Comparison of ENCODE assay signal across 11 cellular contexts in the genomic region with DNA sequence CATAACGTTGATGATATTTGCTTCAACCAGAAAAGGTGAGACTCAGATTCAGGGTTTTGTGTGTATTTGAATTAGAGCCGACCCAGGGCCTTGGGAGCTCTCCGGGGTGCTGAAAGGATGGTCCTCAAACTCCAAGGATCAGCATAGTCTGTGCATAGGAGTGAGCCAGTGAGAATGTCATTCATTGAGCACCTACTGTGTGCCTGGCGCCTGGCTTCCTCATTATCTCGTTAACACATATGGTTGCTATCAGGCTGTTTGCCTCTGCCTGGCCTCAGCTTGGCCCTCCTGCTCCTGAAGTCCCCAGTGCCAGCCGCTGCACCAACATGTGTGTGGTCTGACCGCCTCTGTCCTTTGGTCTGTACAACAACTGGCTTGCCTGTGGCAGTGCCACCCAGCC. TPM values are rescaled to one million over a fixed set of nuclear protein-coding genes. Genes with fewer than 3 reads are reported as not detected.
DNase-seq lines count a peak whose midpoint lies in the region; ATAC-seq and TF ChIP-seq lines count a peak whose summit lies in the region.
"Had no signal": no experiment of that assay in that cellular context is flagged by ENCODE, and none has a peak within 500 bp of the region (broad histone marks: within the 10 kb centered on the region; RNA-seq: fewer than 3 reads in every experiment).

No MANE protein-coding gene starts in this region.

- no peak for TF ChIP-seq CTCF in cardiac muscle cell (IDR thresholded peaks at IDR 0.05; ENCODE audit: low read depth, low read length)
- TF ChIP-seq CTCF in foreskin keratinocyte (conservative IDR thresholded peaks at IDR 0.05) = no peak
- no peak for TF ChIP-seq CTCF in prostate gland (IDR thresholded peaks at IDR 0.05)
- no peak for TF ChIP-seq CTCF in vagina (IDR thresholded peaks at IDR 0.05)

- TF ChIP-seq POLR2A in prostate gland (IDR thresholded peaks at IDR 0.05) = no peak
- no peak for TF ChIP-seq POLR2A in vagina (IDR thresholded peaks at IDR 0.05)

- H3K27me3 ChIP-seq in cardiac muscle cell (peaks cover 10% of the 10 kb centered on the region), foreskin keratinocyte (peaks cover 27% of the 10 kb centered on the region), prostate gland (replicated peaks; ENCODE audit: insufficient read depth) (no peaks in the 10 kb centered on the region), vagina (no peaks in the 10 kb centered on the region)
- H3K27me3 ChIP-seq: BLaER1 treated with 17β-estradiol and CSF1 and Interleukin-3, amounts not matched to agents 10 nM and 100 nM had no signal

- peak; percentile 32 to 80 for DNase-seq in cardiac muscle cell (ENCODE audit: low read depth in 1 of 2, low spot score in 1 of 2)
- no peak for DNase-seq in Right ventricle myocardium inferior (ENCODE audit: missing footprints)
- DNase-seq in SW480 (ENCODE audit: low spot score) = peak; percentile 20
- DNase-seq in foreskin keratinocyte = no peak
- no peak for DNase-seq in cerebellum (ENCODE audit: low spot score)
- DNase-seq in prostate gland (ENCODE audit: low spot score) = no peak
- DNase-seq in vagina (ENCODE audit: extremely low spot score in 2 of 2) = no peak
- no peak for DNase-seq in mesenteric fat pad (ENCODE audit: low spot score)
- DNase-seq: cerebellar nuclear complex, WERI-Rb-1 had no signal

- H3K36me3 ChIP-seq in cardiac muscle cell = no peaks in the 10 kb centered on the region
- H3K36me3 ChIP-seq in prostate gland = no peaks in the 10 kb centered on the region
- H3K36me3 ChIP-seq in vagina = no peaks in the 10 kb centered on the region
- H3K36me3 ChIP-seq: BLaER1 treated with 17β-estradiol and CSF1 and Interleukin-3, amounts not matched to agents 10 nM and 100 nM; WERI-Rb-1 had no signal

- H3K4me3 ChIP-seq in cardiac muscle cell = no peak overlapping the region
- no peak overlapping the region for H3K4me3 ChIP-seq in prostate gland
- H3K4me3 ChIP-seq in vagina = no peak overlapping the region
- H3K4me3 ChIP-seq: BLaER1 treated with 17β-estradiol and CSF1 and Interleukin-3, amounts not matched to agents 10 nM and 100 nM had no signal

- intact Hi-C loops in Right ventricle myocardium inferior (cut with DNase I) = no loop called here
- intact Hi-C loops in prostate gland (cut with DNase I) = no loop called here
- intact Hi-C loops in vagina (cut with DNase I) = no loop called here

- ATAC-seq in Right ventricle myocardium inferior (no peak), foreskin keratinocyte (peak; percentile 17)

- H3K9me3 ChIP-seq in cardiac muscle cell (ENCODE audit: low read depth) = no peaks in the 10 kb centered on the region
- no peaks in the 10 kb centered on the region for H3K9me3 ChIP-seq in prostate gland
- H3K9me3 ChIP-seq in vagina = no peaks in the 10 kb centered on the region

- H3K4me1 ChIP-seq in cardiac muscle cell (ENCODE audit: low read depth) (no peaks in the 10 kb centered on the region), foreskin keratinocyte (no peaks in the 10 kb centered on the region), prostate gland (replicated peaks) (no peaks in the 10 kb centered on the region), vagina (no peaks in the 10 kb centered on the region)

- 42% methylated on average over 7 of the region's 7 CpGs for WGBS in prostate gland

- H3K27ac ChIP-seq in cardiac muscle cell = no peak overlapping the region
- H3K27ac ChIP-seq in foreskin keratinocyte = no peak overlapping the region
- no peak overlapping the region for H3K27ac ChIP-seq in prostate gland
- H3K27ac ChIP-seq in vagina = no peak overlapping the region
- H3K27ac ChIP-seq: BLaER1 treated with 17β-estradiol and CSF1 and Interleukin-3, amounts not matched to agents 10 nM and 100 nM; WERI-Rb-1 had no signal

RNA-seq across cellular contexts. Expression of gene JAKMIP1, which starts 25.1 kb away (rescaled TPM):
- total RNA-seq in cardiac muscle cell (0.14 and 1.2 TPM in 2 replicates), Right ventricle myocardium inferior (not detected), foreskin keratinocyte (not detected in 2 replicates), cerebellum (10.7 TPM), prostate gland (10 to 100 TPM; 22.4 to 29.1 TPM), vagina (5.2 TPM), mesenteric fat pad (0.10 TPM)
- polyA plus RNA-seq in cardiac muscle cell (0.42 and 0.68 TPM in 2 replicates), foreskin keratinocyte (not detected in 2 replicates)

RNA-seq across cellular contexts. Expression of gene WFS1, which starts 44.2 kb away (rescaled TPM):
- 29.0 and 44.8 TPM in 2 replicates for total RNA-seq in cardiac muscle cell
- 17.3 and 30.4 TPM in 2 replicates for polyA plus RNA-seq in cardiac muscle cell
- 88.4 TPM for total RNA-seq in Right ventricle myocardium inferior
- 9.8 and 11.0 TPM in 2 replicates for total RNA-seq in foreskin keratinocyte
- 9.7 and 10.8 TPM in 2 replicates for polyA plus RNA-seq in foreskin keratinocyte
- 7.2 TPM for total RNA-seq in cerebellum
- 100 to 1,000 TPM in 1 of 2 donors, 10 to 100 TPM in 1; 53.4 to 169 TPM for total RNA-seq in prostate gland
- total RNA-seq in vagina = 91.8 TPM
- total RNA-seq in mesenteric fat pad = 97.2 TPM

Comparison
In these comparisons a context has a peak if more than half of its experiments do, and no peak if none do; other contexts are left out.
1. DNase-seq: peak in cardiac muscle cell (2 of 2) and SW480 (single experiment); none in Right ventricle myocardium inferior (single experiment), foreskin keratinocyte (0 of 2), cerebellum (single experiment), prostate gland (single experiment), vagina (0 of 2) and mesenteric fat pad (single experiment).